Comparison of ENCODE assay signal across 8 cellular contexts in the genomic region with DNA sequence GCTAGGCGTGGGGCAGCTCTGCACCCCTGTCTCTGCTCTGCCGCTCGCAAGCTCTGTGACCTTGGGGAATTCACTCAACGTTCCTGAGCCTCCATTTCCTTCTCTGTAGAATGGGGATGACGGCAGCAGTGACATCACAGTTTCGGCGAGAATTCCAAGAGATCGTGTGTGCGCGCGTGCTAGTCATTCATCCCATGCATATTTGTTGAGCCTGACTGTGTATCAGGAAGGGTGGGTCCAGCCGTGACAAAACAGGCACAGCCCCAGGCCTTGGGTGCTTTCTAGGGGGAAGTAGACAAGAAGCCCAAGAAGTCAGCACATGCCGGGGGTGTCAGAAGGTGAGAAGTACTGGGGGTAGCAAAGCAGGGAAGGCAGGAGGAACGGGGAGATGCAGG.
DNase-seq lines count a peak whose midpoint lies in the region; TF ChIP-seq lines count a peak whose summit lies in the region.

No MANE protein-coding gene starts in this region.

- peak overlapping the region; percentile 76; the same call in 1 of the 2 replicates for H3K4me3 Mint-ChIP-seq in HFFc6

- no peaks in the 10 kb centered on the region for H3K36me3 ChIP-seq in transverse colon

- peaks cover 3 to 22% (median 9%) of the 10 kb centered on the region in 4 donors for H3K4me1 ChIP-seq in transverse colon

- TF ChIP-seq CTCF in GM13976 (IDR thresholded peaks at IDR 0.05; ENCODE audit: borderline replicate concordance, control extremely low read depth, extremely low read depth, insufficient read depth, missing control alignments) (no peak), HFFc6 (IDR thresholded peaks at IDR 0.05) (no peak), WI38 (IDR thresholded peaks at IDR 0.05; ENCODE audit: low read depth, low read length) (no peak), transverse colon (IDR thresholded peaks at IDR 0.05) (no peak)

- intact Hi-C loops in transverse colon (cut with DNase I; ENCODE audit: low total_unique reads), result no loop called here

- peak overlapping the region; percentile 76 to 88 (median 81) for H3K27ac ChIP-seq in transverse colon

- H3K27ac Mint-ChIP-seq in HFFc6, result peak overlapping the region; percentile 79; the same call in 1 of the 2 replicates

- no peaks in the 10 kb centered on the region for H3K9me3 Mint-ChIP-seq in HFFc6

- peaks cover 8% of the 10 kb centered on the region for H3K27me3 Mint-ChIP-seq in HFFc6 (ENCODE audit: insufficient read depth)

- 66% methylated on average over 14 of the region's 14 CpGs; no CpG with 5 or more reads in 1 of the 2 donors for WGBS in transverse colon (ENCODE audit: low coverage in 1 of 2), 2 donors

- H3K4me3 ChIP-seq in WI38 (ENCODE audit: low read depth, low read length) (peak overlapping the region; percentile 17; the same call in 1 of the 2 replicates), transverse colon (peak overlapping the region in 1 of 4 donors; percentile 14)

- peak; percentile 63 for DNase-seq in GM13976 (ENCODE audit: low spot score)
- no peak for DNase-seq in HFFc6
- peak; percentile 70 for DNase-seq in kidney tubule cell (ENCODE audit: low spot score)
- peak; percentile 38 for DNase-seq in transverse colon
- no peak for DNase-seq in erythroblast (lab: John Stamatoyannopoulos, UW)
- no peak for DNase-seq in NCI-H1436 (lab: John Stamatoyannopoulos, UW)
- no peak for DNase-seq in effector CD4-positive, alpha-beta T cell

- no peaks in the 10 kb centered on the region for H3K36me3 Mint-ChIP-seq in HFFc6 (ENCODE audit: low read depth)

- H3K4me1 Mint-ChIP-seq in HFFc6 (ENCODE audit: low read depth), result peaks cover 35% of the 10 kb centered on the region

- TF ChIP-seq POLR2A in transverse colon (IDR thresholded peaks at IDR 0.05), result no peak
- no peak for TF ChIP-seq POLR2A in erythroblast (IDR thresholded peaks at IDR 0.05; ENCODE audit: low read length)

- no peaks in the 10 kb centered on the region for H3K9me3 ChIP-seq in transverse colon

- TF ChIP-seq EP300 in transverse colon (IDR thresholded peaks at IDR 0.05; ENCODE audit: low read depth), result no peak

- in situ Hi-C loops in GM13976 (cut with MboI; ENCODE audit: low sequenced_read_pairs, unreplicated experiment), result no loop called here
- in situ Hi-C loops in transverse colon (cut with MboI; ENCODE audit: low pct_ligation_motif_present in 1 of 4, low pct_unique_long_range_greater_than_20kb in 1 of 4, low sequenced_read_pairs in 3 of 4), result no loop called here

- no peaks in the 10 kb centered on the region for H3K27me3 ChIP-seq in transverse colon

Comparison
In these comparisons a context has a peak if more than half of its experiments do, and no peak if none do; other contexts are left out.
1. DNase-seq: peak in GM13976 (single experiment), kidney tubule cell (single experiment) and transverse colon (single experiment); none in HFFc6 (single experiment), erythroblast (0 of 2), NCI-H1436 (single experiment) and effector CD4-positive, alpha-beta T cell (single experiment).